Comparison of ENCODE assay signal across 20 cellular contexts in genomic region chr14:70616646-70617045, GRCh38. TPM values are rescaled to one million over a fixed set of nuclear protein-coding genes. Genes with fewer than 3 reads are reported as not detected.
DNase-seq lines count a peak whose midpoint lies in the region; ATAC-seq, FAIRE-seq and TF ChIP-seq lines count a peak whose summit lies in the region.
"Had no signal": no experiment of that assay in that cellular context is flagged by ENCODE, and none has a peak within 500 bp of the region (broad histone marks: within the 10 kb centered on the region; RNA-seq: fewer than 3 reads in every experiment).

No MANE protein-coding gene starts in this region.

- 65 to 67% methylated on average over 3 of the region's 3 CpGs for WGBS in GM23248 (ENCODE audit: low coverage in 1 of 2, low lambda C conversion rate in 2 of 2, missing lambda C conversion rate in 2 of 2), 2 experiments

- CTCF ChIA-PET in PC-3 (lab: Charles Lee), result interaction anchor here (1.0 kb wide), 1 partner anchor 291 kb away, joined by 3 read pairs; the partner anchor contains the start of gene PCNX1

- intact Hi-C loops in PC-3 (cut with micrococcal nuclease), result no loop called here

- no peak overlapping the region for H3K27ac Mint-ChIP-seq in activated naive CD8-positive, alpha-beta T cell treated with anti-CD3 and anti-CD28 coated beads, Interleukin-2, amount 50 U/mL, for 24 hours
- H3K27ac Mint-ChIP-seq: CD4-positive, alpha-beta T cell; H9 had no signal

- peaks cover 3% of the 10 kb centered on the region for H3K27me3 Mint-ChIP-seq in activated naive CD8-positive, alpha-beta T cell treated with anti-CD3 and anti-CD28 coated beads, Interleukin-2, amount 50 U/mL, for 24 hours
- H3K27me3 Mint-ChIP-seq: CD4-positive, alpha-beta T cell had no signal

- TF ChIP-seq POLR2A in H54 (IDR thresholded peaks at IDR 0.05; ENCODE audit: low read depth, low read length), result no peak

- H3K27ac ChIP-seq in GM23248 (no peak overlapping the region), PC-3 (ENCODE audit: low read length) (no peak overlapping the region), MM.1S (ENCODE audit: low read length) (no peak overlapping the region)
- H3K27ac ChIP-seq: 22Rv1, A549, C4-2B had no signal

- no peaks in the 10 kb centered on the region for H3K9me3 ChIP-seq in GM23248 (ENCODE audit: low read depth)
- H3K9me3 ChIP-seq in PC-3 (ENCODE audit: low read length), result no peaks in the 10 kb centered on the region
- no peaks in the 10 kb centered on the region for H3K9me3 ChIP-seq in MM.1S (replicated peaks; ENCODE audit: insufficient read depth, low read length)
- H3K9me3 ChIP-seq: A549 had no signal

- no peak for TF ChIP-seq CTCF in PC-3 (conservative IDR thresholded peaks at IDR 0.05; ENCODE audit: low read depth, low read length)
- no peak for TF ChIP-seq CTCF in MM.1S (IDR thresholded peaks at IDR 0.05; ENCODE audit: low read length)

- H3K27me3 ChIP-seq in GM23248 (replicated peaks; ENCODE audit: insufficient read depth), result peaks cover 14% of the 10 kb centered on the region
- no peaks in the 10 kb centered on the region for H3K27me3 ChIP-seq in PC-3 (ENCODE audit: low read length)
- H3K27me3 ChIP-seq in MM.1S (replicated peaks; ENCODE audit: insufficient read depth, low read length), result no peaks in the 10 kb centered on the region

- H3K4me1 Mint-ChIP-seq in activated naive CD8-positive, alpha-beta T cell treated with anti-CD3 and anti-CD28 coated beads, Interleukin-2, amount 50 U/mL, for 24 hours, result no peaks in the 10 kb centered on the region

- H4K20me1 ChIP-seq in GM23248 (ENCODE audit: insufficient read depth), result no peaks in the 10 kb centered on the region
- H4K20me1 ChIP-seq in PC-3 (ENCODE audit: low read length), result no peaks in the 10 kb centered on the region
- H4K20me1 ChIP-seq in MM.1S (ENCODE audit: insufficient read depth, low read length), result no peaks in the 10 kb centered on the region

- H3K79me2 ChIP-seq in GM23248 (ENCODE audit: insufficient read depth) (no peaks in the 10 kb centered on the region), PC-3 (ENCODE audit: low read length) (no peaks in the 10 kb centered on the region), MM.1S (ENCODE audit: low read length) (no peaks in the 10 kb centered on the region)

- FAIRE-seq in frontal cortex (lab: Jason Lieb, UNC), result peak; percentile 51
- FAIRE-seq in H54 (lab: Jason Lieb, UNC), result no peak
- FAIRE-seq: A549, GM18507 had no signal

- H2AFZ ChIP-seq in GM23248, result no peak overlapping the region
- no peak overlapping the region for H2AFZ ChIP-seq in PC-3 (ENCODE audit: low read length)
- no peak overlapping the region for H2AFZ ChIP-seq in MM.1S (ENCODE audit: low read length)

- H3K9me2 ChIP-seq in GM23248 (ENCODE audit: insufficient read depth) (no peaks in the 10 kb centered on the region), PC-3 (replicated peaks; ENCODE audit: low read length) (no peaks in the 10 kb centered on the region), MM.1S (replicated peaks; ENCODE audit: insufficient read depth, low read length) (no peaks in the 10 kb centered on the region)

- H3K9me3 Mint-ChIP-seq in activated naive CD8-positive, alpha-beta T cell treated with anti-CD3 and anti-CD28 coated beads, Interleukin-2, amount 50 U/mL, for 24 hours, result no peaks in the 10 kb centered on the region
- H3K9me3 Mint-ChIP-seq: CD4-positive, alpha-beta T cell; H9 had no signal

- H3K36me3 ChIP-seq in GM23248 (ENCODE audit: low read depth) (no peaks in the 10 kb centered on the region), PC-3 (ENCODE audit: low read depth, low read length) (no peaks in the 10 kb centered on the region), MM.1S (replicated peaks; ENCODE audit: insufficient read depth, low read length) (no peaks in the 10 kb centered on the region)

- BruUV-seq in PC-3 (replicated peaks; lab: Mats Ljungman, UMichigan), result no TSS peak

- H3K36me3 Mint-ChIP-seq in activated naive CD8-positive, alpha-beta T cell treated with anti-CD3 and anti-CD28 coated beads, Interleukin-2, amount 50 U/mL, for 24 hours (ENCODE audit: low read depth), result no peaks in the 10 kb centered on the region

- H3K4me3 ChIP-seq in GM23248 (no peak overlapping the region), PC-3 (ENCODE audit: low read length) (no peak overlapping the region), MM.1S (ENCODE audit: low read length) (no peak overlapping the region)
- H3K4me3 ChIP-seq: A549 had no signal

- no peak for ATAC-seq in PC-3
- ATAC-seq in activated naive CD8-positive, alpha-beta T cell treated with anti-CD3 and anti-CD28 coated beads, Interleukin-2, amount 50 U/mL, for 24 hours, result no peak
- ATAC-seq: A549 had no signal

- POLR2A ChIA-PET in PC-3 (lab: Charles Lee; ENCODE audit: unreplicated experiment), result interaction anchor here (0.5 kb wide), 1 partner anchor 13 kb away, joined by 5 read pairs; no protein-coding TSS in a partner anchor

- H3K9ac ChIP-seq in GM23248 (no peak overlapping the region), PC-3 (ENCODE audit: low read length) (no peak overlapping the region), MM.1S (ENCODE audit: low read length) (no peak overlapping the region)

- H3K4me2 ChIP-seq in GM23248 (ENCODE audit: unreplicated experiment) (no peak overlapping the region), PC-3 (ENCODE audit: low read length) (no peak overlapping the region), MM.1S (ENCODE audit: low read depth, low read length) (no peak overlapping the region)
- H3K4me2 ChIP-seq: A549 had no signal

- no peak overlapping the region for H3K4me3 Mint-ChIP-seq in activated naive CD8-positive, alpha-beta T cell treated with anti-CD3 and anti-CD28 coated beads, Interleukin-2, amount 50 U/mL, for 24 hours
- H3K4me3 Mint-ChIP-seq: CD4-positive, alpha-beta T cell; H9 had no signal

- DNase-seq in GM23248, result peak; percentile 24
- DNase-seq in PC-3, result peak; percentile 61
- DNase-seq in amniotic epithelial cell (ENCODE audit: low read depth), result peak; percentile 7
- DNase-seq in frontal cortex (ENCODE audit: low spot score in 2 of 2), result no peak
- no peak for DNase-seq in MM.1S
- no peak for DNase-seq in H54 (ENCODE audit: insufficient read length, low spot score)
- DNase-seq in putamen (ENCODE audit: low spot score), result no peak
- DNase-seq in activated naive CD8-positive, alpha-beta T cell treated with anti-CD3 and anti-CD28 coated beads, Interleukin-2, amount 50 U/mL, for 24 hours, result no peak
- DNase-seq: AML-193; CD4-positive, alpha-beta T cell; DMS153; DMS79; GDM1; GOT3; H9; IMR-90 had no signal

- in situ Hi-C loops in GM23248 (cut with MboI), result loop anchor here (25.0 kb wide), 1 partner anchor 346 kb away; no protein-coding TSS in a partner anchor

- H3K4me1 ChIP-seq in GM23248 (ENCODE audit: insufficient read depth) (no peaks in the 10 kb centered on the region), PC-3 (ENCODE audit: insufficient read depth, low read length) (peaks cover 15% of the 10 kb centered on the region), MM.1S (ENCODE audit: low read length) (no peaks in the 10 kb centered on the region)
- H3K4me1 ChIP-seq: A549 had no signal

- H3F3A ChIP-seq in GM23248 (ENCODE audit: insufficient read depth), result no peaks in the 10 kb centered on the region
- no peaks in the 10 kb centered on the region for H3F3A ChIP-seq in PC-3 (ENCODE audit: low read length, unreplicated experiment)
- no peaks in the 10 kb centered on the region for H3F3A ChIP-seq in MM.1S (ENCODE audit: insufficient read depth, low read length)

RNA-seq across cellular contexts. Expression of gene MED6, which starts 16.2 kb away (rescaled TPM):
- 20.5 and 26.1 TPM in 2 replicates for total RNA-seq in GM23248 (2014; rRNA removed; shearing (Covaris generic))
- polyA plus RNA-seq in GM23248 (2016; fragmentation: Nextera tagmentation; extraction: Ambion mirVana), result 29.4 and 31.6 TPM in 2 replicates
- total RNA-seq in PC-3 (2014; rRNA removed) (37.8 and 46.9 TPM in 2 replicates), frontal cortex (49.7 TPM)

RNA-seq across cellular contexts. Expression of gene TTC9, which starts 25.1 kb away (rescaled TPM):
- not detected in 2 replicates for total RNA-seq in GM23248 (2014; rRNA removed; shearing (Covaris generic))
- polyA plus RNA-seq in GM23248 (2016; fragmentation: Nextera tagmentation; extraction: Ambion mirVana), result not detected in 2 replicates
- total RNA-seq in PC-3 (2014; rRNA removed) (3.6 and 4.1 TPM in 2 replicates), frontal cortex (14.7 TPM)
- total RNA-seq: IMR-90 had no signal

Comparison
In these comparisons a context has a peak if more than half of its experiments do, and no peak if none do; other contexts are left out.
1. DNase-seq: peak in GM23248 (single experiment), PC-3 (single experiment) and amniotic epithelial cell (single experiment); none in frontal cortex (0 of 2), MM.1S (single experiment), H54 (single experiment), putamen (single experiment) and activated naive CD8-positive, alpha-beta T cell treated with anti-CD3 and anti-CD28 coated beads, Interleukin-2, amount 50 U/mL, for 24 hours (single experiment).